10 cellular contexts compared by ENCODE assay signal in the genomic region with DNA sequence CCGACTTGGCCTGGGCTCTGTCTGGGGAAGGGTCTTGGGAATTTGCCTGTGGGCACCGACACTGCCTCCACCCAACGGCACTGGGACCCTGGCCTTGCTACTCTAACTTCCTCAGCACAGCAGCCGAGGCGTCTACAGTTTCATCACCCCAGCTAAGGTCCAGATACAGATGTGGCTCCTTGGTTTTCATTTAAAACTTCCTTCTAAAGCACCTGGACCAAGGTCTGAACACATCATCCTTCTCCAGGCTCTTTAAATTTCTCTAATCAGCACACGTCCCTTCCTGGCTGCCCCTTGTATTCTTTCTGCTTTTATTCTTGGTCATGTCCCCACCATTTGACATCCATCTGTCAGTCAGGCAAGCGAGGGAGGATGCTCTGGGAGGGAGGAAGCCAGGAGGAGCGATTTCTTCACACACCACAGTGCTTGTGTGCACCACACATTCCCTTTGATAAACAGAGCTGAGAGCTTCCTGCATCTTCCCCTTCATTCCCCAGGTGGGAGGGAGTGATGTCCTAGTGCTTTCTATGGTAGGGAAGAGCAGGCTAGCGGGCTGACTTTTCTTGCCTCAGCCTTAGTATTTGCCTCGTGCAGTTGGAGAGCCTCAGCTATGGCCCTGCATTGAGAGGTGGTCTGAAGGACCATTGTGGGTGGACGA. TPM values are rescaled to one million over a fixed set of nuclear protein-coding genes. Genes with fewer than 3 reads are reported as not detected.
DNase-seq lines count a peak whose midpoint lies in the region; ATAC-seq and TF ChIP-seq lines count a peak whose summit lies in the region.
"Had no signal": no experiment of that assay in that cellular context is flagged by ENCODE, and none has a peak within 500 bp of the region (broad histone marks: within the 10 kb centered on the region; RNA-seq: fewer than 3 reads in every experiment).

No MANE protein-coding gene starts in this region.

- H4K20me1 ChIP-seq in GM23248 (ENCODE audit: insufficient read depth), result no peaks in the 10 kb centered on the region; the same call in 1 of the 2 replicates
- H4K20me1 ChIP-seq in fibroblast of lung (ENCODE audit: control insufficient read depth, extremely low read depth, insufficient read depth, low read length), result peaks cover 1% of the 10 kb centered on the region

- H3K4me2 ChIP-seq in GM23248 (ENCODE audit: unreplicated experiment) (peak overlapping the region; percentile 16), fibroblast of lung (ENCODE audit: extremely low read depth, insufficient read depth, low read length) (peak overlapping the region; percentile 11)

- no peaks in the 10 kb centered on the region for H3K9me3 Mint-ChIP-seq in activated B cell treated with CpG ODN at 0.5 μM for 24 hours

- H3K4me3 ChIP-seq in GM23248 (no peak overlapping the region), fibroblast of lung (replicated peaks in 1 of 4; ENCODE audit: control extremely low read depth in 1 of 4, insufficient read depth in 1 of 4, low read depth in 3 of 4, low read length in 4 of 4) (peak overlapping the region in 1 of 4 experiments; percentile 91), spleen (peak overlapping the region in 1 of 8 donors; percentile 79)

- H3K27ac ChIP-seq in GM23248 (peak overlapping the region; percentile 71), fibroblast of lung (ENCODE audit: insufficient read depth, low read length) (peak overlapping the region; percentile 59), spleen (peak overlapping the region in 7 of 8 donors; percentile 44 to 98 (median 95)), foreskin keratinocyte (no peak overlapping the region)

- no peaks in the 10 kb centered on the region for H3K27me3 ChIP-seq in GM23248 (replicated peaks; ENCODE audit: insufficient read depth)
- H3K27me3 ChIP-seq in fibroblast of lung (ENCODE audit: control insufficient read depth, insufficient read depth, low read length), result no peaks in the 10 kb centered on the region
- no peaks in the 10 kb centered on the region for H3K27me3 ChIP-seq in spleen (replicated peaks in 1 of 7)
- H3K27me3 ChIP-seq in foreskin keratinocyte, result peaks cover 42% of the 10 kb centered on the region

- H3K9me2 ChIP-seq in GM23248 (ENCODE audit: insufficient read depth), result no peaks in the 10 kb centered on the region

- peaks cover 92% of the 10 kb centered on the region for H3K4me1 Mint-ChIP-seq in activated B cell treated with CpG ODN at 0.5 μM for 24 hours

- H3K9ac ChIP-seq in GM23248, result peak overlapping the region; percentile 41
- H3K9ac ChIP-seq in fibroblast of lung (ENCODE audit: insufficient read depth, low read length), result no peak overlapping the region

- WGBS in GM23248 (ENCODE audit: low coverage in 1 of 2, low lambda C conversion rate in 2 of 2, missing lambda C conversion rate in 2 of 2), 2 experiments, result 81 to 83% methylated on average over 11 of the region's 11 CpGs
- 61 to 73% (median 68%) methylated on average over 11 of the region's 11 CpGs for WGBS in spleen, 5 donors

- intact Hi-C loops in activated B cell treated with CpG ODN at 0.5 μM for 24 hours (cut with micrococcal nuclease) (loop anchor here (2.0 to 10.0 kb wide), 2 partner anchors 15 to 237 kb away; no protein-coding TSS in a partner anchor), spleen (cut with DNase I; ENCODE audit: low total_unique reads) (loop anchor here (10.0 kb wide), 1 partner anchor 97 kb away; no protein-coding TSS in a partner anchor)

- CTCF ChIA-PET in activated B cell treated with CpG ODN at 0.5 μM for 24 hours (lab: Charles Lee), result interaction anchor here (1.0 to 3.5 kb wide), 11 partner anchors 9 to 473 kb away, joined by 3 to 15 read pairs (median 9); no protein-coding TSS in a partner anchor

- H3K4me1 ChIP-seq in GM23248 (ENCODE audit: insufficient read depth) (peaks cover 65% of the 10 kb centered on the region), fibroblast of lung (ENCODE audit: control insufficient read depth, extremely low read depth, insufficient read depth, low read length) (peaks cover 42% of the 10 kb centered on the region), spleen (peaks cover 79 to 100% (median 97%) of the 10 kb centered on the region in 6 donors), foreskin keratinocyte (no peaks in the 10 kb centered on the region)

- POLR2A ChIA-PET in activated B cell treated with CpG ODN at 0.5 μM for 24 hours (lab: Charles Lee), result interaction anchor here (0.7 to 9.0 kb wide), 5 partner anchors 9 to 98 kb away, joined by 3 to 147 read pairs (median 4); no protein-coding TSS in a partner anchor

- H3K27me3 Mint-ChIP-seq in activated B cell treated with CpG ODN at 0.5 μM for 24 hours, result no peaks in the 10 kb centered on the region

- peaks cover 72% of the 10 kb centered on the region for H3F3A ChIP-seq in GM23248 (ENCODE audit: insufficient read depth)

- no peaks in the 10 kb centered on the region for H3K9me3 ChIP-seq in GM23248 (ENCODE audit: low read depth)
- H3K9me3 ChIP-seq in fibroblast of lung (ENCODE audit: control insufficient read depth, insufficient read depth, low read depth, low read length), result no peaks in the 10 kb centered on the region
- no peaks in the 10 kb centered on the region for H3K9me3 ChIP-seq in spleen

- H2AFZ ChIP-seq in GM23248 (no peak overlapping the region), fibroblast of lung (ENCODE audit: low read length) (no peak overlapping the region)

- DNase-seq in GM23248 (no peak), activated B cell treated with CpG ODN at 0.5 μM for 24 hours (no peak), fibroblast of lung (ENCODE audit: low read depth in 2 of 2) (no peak), spleen (peak; percentile 64), NCI-H774 (lab: John Stamatoyannopoulos, UW) (no peak), foreskin keratinocyte (no peak)
- DNase-seq: dermis blood vessel endothelial cell, glutamatergic neuron, NCI-H1694 had no signal

- H3K79me2 ChIP-seq in GM23248 (ENCODE audit: insufficient read depth), result peaks cover 95% of the 10 kb centered on the region
- H3K79me2 ChIP-seq in fibroblast of lung (ENCODE audit: control insufficient read depth, insufficient read depth, low read length), result peaks cover 70% of the 10 kb centered on the region

- TF ChIP-seq CTCF in activated B cell treated with CpG ODN at 0.5 μM for 24 hours (IDR thresholded peaks at IDR 0.05) (no peak), fibroblast of lung (conservative IDR thresholded peaks at IDR 0.05 in 1 of 2, IDR thresholded peaks at IDR 0.05 in 1 of 2; ENCODE audit: low read depth in 1 of 2, low read length in 2 of 2) (no peak), spleen (IDR thresholded peaks at IDR 0.05 in 8 of 11, conservative IDR thresholded peaks at IDR 0.05 in 3 of 11) (no peak), foreskin keratinocyte (conservative IDR thresholded peaks at IDR 0.05) (no peak)

- ATAC-seq in activated B cell treated with CpG ODN at 0.5 μM for 24 hours (ENCODE audit: low read depth) (no peak), HG03045 (IDR thresholded peaks at IDR 0.05; ENCODE audit: unreplicated experiment) (no peak), foreskin keratinocyte (no peak)

- in situ Hi-C loops in GM23248 (cut with MboI), result no loop called here

- H3K4me3 Mint-ChIP-seq in activated B cell treated with CpG ODN at 0.5 μM for 24 hours, result no peak overlapping the region

- peaks cover 77% of the 10 kb centered on the region for H3K36me3 Mint-ChIP-seq in activated B cell treated with CpG ODN at 0.5 μM for 24 hours (ENCODE audit: low read depth)

- H3K36me3 ChIP-seq in GM23248 (ENCODE audit: low read depth), result peaks cover 30% of the 10 kb centered on the region
- peaks cover 36% of the 10 kb centered on the region for H3K36me3 ChIP-seq in fibroblast of lung (ENCODE audit: control insufficient read depth, insufficient read depth, low read length)
- H3K36me3 ChIP-seq in spleen, result peaks cover 0 to 90% (median 47%) of the 10 kb centered on the region in 6 donors

- peak overlapping the region; percentile 94 for H3K27ac Mint-ChIP-seq in activated B cell treated with CpG ODN at 0.5 μM for 24 hours

- TF ChIP-seq POLR2A in spleen (IDR thresholded peaks at IDR 0.05), result no peak

RNA-seq across cellular contexts. Expression of a gene that starts 6.9 kb away (rescaled TPM):
- 189 and 285 TPM in 2 replicates for total RNA-seq in GM23248 (2014; rRNA removed; shearing (Covaris generic))
- polyA plus RNA-seq in GM23248 (2016; fragmentation: Nextera tagmentation; extraction: Ambion mirVana) (155 and 162 TPM in 2 replicates), fibroblast of lung (320 and 604 TPM in 2 replicates), spleen (10 to 100 TPM; 48.7 to 94.2 (median 73.9) TPM), foreskin keratinocyte (0.26 and 0.82 TPM in 2 replicates)
- total RNA-seq in activated B cell treated with CpG ODN at 0.5 μM for 24 hours (120 and 131 TPM in 2 replicates), fibroblast of lung (351 and 926 TPM in 2 replicates), spleen (100 to 1,000 TPM in 6 of 7 donors, 10 to 100 TPM in 1; 86.2 to 178 (median 123) TPM), foreskin keratinocyte (0.46 and 1.5 TPM in 2 replicates)
- 201 and 407 TPM in 2 replicates for polyA plus RNA-seq in fibroblast of lung (2012)
- 396 and 765 TPM in 2 replicates for polyA minus RNA-seq in fibroblast of lung (ENCODE audit: low replicate concordance)

Comparison
In these comparisons a context has a peak if more than half of its experiments do, and no peak if none do; other contexts are left out.
1. RNA of a gene that starts 6.9 kb away (total RNA-seq): 351 to 926 TPM in fibroblast of lung, 189 to 285 TPM in GM23248, 120 to 131 TPM in activated B cell treated with CpG ODN at 0.5 μM for 24 hours and 86.2 to 178 TPM in spleen; 0.46 to 1.5 TPM in foreskin keratinocyte; every median in the first group is over 10 times any median in the second.